ENCODE assay signal across 25 cellular contexts in the genomic region with DNA sequence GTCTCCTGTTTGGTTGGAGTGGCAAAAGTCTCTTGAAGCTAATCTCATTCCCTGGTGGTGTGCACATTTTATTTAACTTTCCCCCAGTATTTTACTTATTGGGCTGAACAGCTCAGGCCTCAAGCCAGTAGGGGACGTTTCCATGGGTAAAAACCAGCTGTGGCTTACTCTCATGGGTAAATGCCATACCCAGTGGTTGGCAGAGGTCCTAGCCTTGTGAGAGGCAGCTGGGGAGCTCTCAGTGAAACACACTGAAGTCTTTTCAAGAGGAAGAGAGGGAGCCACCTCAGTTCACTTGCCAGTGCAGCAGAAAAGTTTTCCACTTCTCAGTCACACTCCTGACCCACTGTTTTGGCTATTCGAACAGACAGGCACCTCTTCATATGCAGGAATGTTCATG.
"Had no signal": no experiment of that assay in that cellular context is flagged by ENCODE, and none has a peak within 500 bp of the region (broad histone marks: within the 10 kb centered on the region; RNA-seq: fewer than 3 reads in every experiment).

No MANE protein-coding gene starts in this region.

- H3K4me3 ChIP-seq: esophagus muscularis mucosa, gastrocnemius medialis, lung, ovary, psoas muscle, sigmoid colon, stomach, tibial artery, upper lobe of left lung had no signal

- H3K4me1 ChIP-seq: esophagus muscularis mucosa, gastrocnemius medialis, psoas muscle, sigmoid colon, stomach, tibial artery, upper lobe of left lung had no signal

- H3K36me3 Mint-ChIP-seq: stimulated activated effector memory CD8-positive, alpha-beta T cell treated with anti-CD3 and anti-CD28 coated beads, Interleukin-12 subunit alpha, Interleukin-12 subunit beta, amount 100 ng/mL, for 72 hours had no signal

- H3K4me1 Mint-ChIP-seq: naive thymus-derived CD8-positive, alpha-beta T cell; nephron progenitor cell; stimulated activated effector memory CD8-positive, alpha-beta T cell treated with anti-CD3 and anti-CD28 coated beads, Interleukin-12 subunit alpha, Interleukin-12 subunit beta, amount 100 ng/mL, for 72 hours had no signal

- DNase-seq: cerebellar nuclear complex; cortex of kidney; gastrocnemius medialis; head of caudate nucleus; kidney; mesenchymal stem cell; midbrain; naive thymus-derived CD8-positive, alpha-beta T cell; nephron progenitor cell; occipital lobe; ovary; posterior cingulate gyrus; psoas muscle; right cardiac atrium; sigmoid colon; stimulated activated CD4-positive, alpha-beta T cell treated with anti-CD3 and anti-CD28 coated beads, Interleukin-2, amount 100 ng/mL, for 24 hours; stimulated activated CD4-positive, alpha-beta T cell treated with anti-CD3 and anti-CD28 coated beads, Interleukin-4, amount 100 ng/mL, for 24 hours; stimulated activated naive CD4-positive, alpha-beta T cell treated with Interleukin-2 at 50 U/mL for 16 hours; stomach; tibial artery; upper lobe of left lung had no signal

- H3K27me3 ChIP-seq: esophagus muscularis mucosa, gastrocnemius medialis, ovary, sigmoid colon, stomach, tibial artery, upper lobe of left lung had no signal

- H3K9me3 ChIP-seq: esophagus muscularis mucosa, gastrocnemius medialis, ovary, psoas muscle, sigmoid colon, tibial artery, upper lobe of left lung had no signal

- H3K27ac Mint-ChIP-seq: naive thymus-derived CD8-positive, alpha-beta T cell; nephron progenitor cell; stimulated activated effector memory CD8-positive, alpha-beta T cell treated with anti-CD3 and anti-CD28 coated beads, Interleukin-12 subunit alpha, Interleukin-12 subunit beta, amount 100 ng/mL, for 72 hours had no signal

- H3K36me3 ChIP-seq: esophagus muscularis mucosa, gastrocnemius medialis, ovary, sigmoid colon, stomach, tibial artery, upper lobe of left lung had no signal

- ATAC-seq: gastrocnemius medialis; left lobe of liver; naive thymus-derived CD8-positive, alpha-beta T cell; psoas muscle; right cardiac atrium; stimulated activated effector memory CD8-positive, alpha-beta T cell treated with anti-CD3 and anti-CD28 coated beads, Interleukin-12 subunit alpha, Interleukin-12 subunit beta, amount 100 ng/mL, for 72 hours had no signal

- H3K27me3 Mint-ChIP-seq: naive thymus-derived CD8-positive, alpha-beta T cell had no signal

- H3K4me3 Mint-ChIP-seq: naive thymus-derived CD8-positive, alpha-beta T cell; nephron progenitor cell; stimulated activated effector memory CD8-positive, alpha-beta T cell treated with anti-CD3 and anti-CD28 coated beads, Interleukin-12 subunit alpha, Interleukin-12 subunit beta, amount 100 ng/mL, for 72 hours had no signal

- H3K9me3 Mint-ChIP-seq: nephron progenitor cell had no signal

- H3K27ac ChIP-seq: esophagus muscularis mucosa, gastrocnemius medialis, ovary, psoas muscle, sigmoid colon, stomach, tibial artery, upper lobe of left lung had no signal
